ENCODE assay signal across 14 cellular contexts in genomic region chr10:470339-471003, GRCh38.
DNase-seq lines count a peak whose midpoint lies in the region; ATAC-seq and TF ChIP-seq lines count a peak whose summit lies in the region.
"Had no signal": no experiment of that assay in that cellular context is flagged by ENCODE, and none has a peak within 500 bp of the region (broad histone marks: within the 10 kb centered on the region; RNA-seq: fewer than 3 reads in every experiment).

No MANE protein-coding gene starts in this region.

- H2BK5ac ChIP-seq in mesenchymal stem cell (ENCODE audit: low read depth, low read length, poor library complexity, severe bottlenecking): no peak overlapping the region

- H4K8ac ChIP-seq in mesenchymal stem cell (ENCODE audit: low read length): no peak overlapping the region

- 95 to 99% methylated on average over 10 to 20 of the region's 20 CpGs for WGBS in endodermal cell (ENCODE audit: insufficient coverage in 1 of 2, insufficient read length in 1 of 2), 2 experiments
- WGBS in mesenchymal stem cell: 95% methylated on average over 16 of the region's 20 CpGs

- peak; percentile 50 for ATAC-seq in activated T-helper 17 cell treated with anti-CD3 and anti-CD28 coated beads, Interleukin-2, amount 50 U/mL, for 72 hours (replicated peaks)
- ATAC-seq in upper lobe of right lung (peak; percentile 19), GM19351 (IDR thresholded peaks at IDR 0.05; ENCODE audit: unreplicated experiment) (no peak)
- ATAC-seq: left ventricle myocardium superior had no signal

- H3K9ac ChIP-seq in endodermal cell (ENCODE audit: extremely low read depth, low read length, poor library complexity, severe bottlenecking) (no peak overlapping the region), mesenchymal stem cell (ENCODE audit: low read length) (no peak overlapping the region)
- H3K9ac ChIP-seq: KMS-11 had no signal

- no peak overlapping the region for H3K14ac ChIP-seq in mesenchymal stem cell (ENCODE audit: low read length in 2 of 2)

- TF ChIP-seq CTCF in endodermal cell (conservative IDR thresholded peaks at IDR 0.05) (no peak), upper lobe of right lung (IDR thresholded peaks at IDR 0.05) (no peak)

- peaks cover 14% of the 10 kb centered on the region for H3K4me1 Mint-ChIP-seq in activated T-helper 17 cell treated with anti-CD3 and anti-CD28 coated beads, Interleukin-2, amount 50 U/mL, for 72 hours
- H3K4me1 Mint-ChIP-seq in endodermal cell: peaks cover 9% of the 10 kb centered on the region
- H3K4me1 Mint-ChIP-seq: natural killer cell had no signal

- H2AFZ ChIP-seq in mesenchymal stem cell (ENCODE audit: low read depth, low read length): no peak overlapping the region

- H3K27me3 Mint-ChIP-seq in activated T-helper 17 cell treated with anti-CD3 and anti-CD28 coated beads, Interleukin-2, amount 50 U/mL, for 72 hours: no peaks in the 10 kb centered on the region
- no peaks in the 10 kb centered on the region for H3K27me3 Mint-ChIP-seq in endodermal cell (ENCODE audit: insufficient read depth)

- no peak overlapping the region for H3K4ac ChIP-seq in mesenchymal stem cell (ENCODE audit: low read depth in 1 of 2, low read length in 2 of 2)

- H3K36me3 ChIP-seq in endodermal cell (ENCODE audit: control insufficient read depth, insufficient read depth, low read length) (peaks cover 31% of the 10 kb centered on the region), upper lobe of right lung (peaks cover 18% of the 10 kb centered on the region), mesenchymal stem cell (ENCODE audit: control insufficient read depth in 1 of 2, insufficient read depth in 2 of 2, low read depth in 1 of 2, low read length in 2 of 2) (peaks cover 43 to 61% of the 10 kb centered on the region in 2 experiments)

- DNase-seq in activated gamma-delta T cell treated with Interleukin-2 at 50 U/mL for 16 hours: peak; percentile 38
- DNase-seq in activated gamma-delta T cell (lab: John Stamatoyannopoulos, UW): no peak
- DNase-seq in endodermal cell: peak; percentile 31
- DNase-seq in upper lobe of right lung: no peak
- no peak for DNase-seq in mesenchymal stem cell
- DNase-seq in NCI-H446 (lab: John Stamatoyannopoulos, UW): no peak
- DNase-seq: left ventricle myocardium superior, natural killer cell, NCI-H187, NCI-H774 had no signal

- H3K27me3 ChIP-seq in endodermal cell (ENCODE audit: control insufficient read depth, insufficient read depth, low read length, poor library complexity, severe bottlenecking): no peaks in the 10 kb centered on the region
- H3K27me3 ChIP-seq in upper lobe of right lung: no peaks in the 10 kb centered on the region
- no peaks in the 10 kb centered on the region for H3K27me3 ChIP-seq in mesenchymal stem cell (ENCODE audit: control insufficient read depth in 1 of 2, insufficient read depth in 1 of 2, low read length in 2 of 2)
- H3K27me3 ChIP-seq: sigmoid colon had no signal

- no peak overlapping the region for H2BK15ac ChIP-seq in mesenchymal stem cell (ENCODE audit: low read depth, poor library complexity, severe bottlenecking)

- H3K27ac ChIP-seq in endodermal cell (ENCODE audit: low read depth, low read length) (no peak overlapping the region), upper lobe of right lung (no peak overlapping the region), mesenchymal stem cell (ENCODE audit: low read length, poor library complexity, severe bottlenecking) (no peak overlapping the region)
- H3K27ac ChIP-seq: KMS-11, sigmoid colon had no signal

- H2BK12ac ChIP-seq in mesenchymal stem cell (ENCODE audit: low read length in 2 of 2): no peak overlapping the region

- peak overlapping the region; percentile 36 for H3K27ac Mint-ChIP-seq in activated T-helper 17 cell treated with anti-CD3 and anti-CD28 coated beads, Interleukin-2, amount 50 U/mL, for 72 hours
- H3K27ac Mint-ChIP-seq in endodermal cell: no peak overlapping the region
- H3K27ac Mint-ChIP-seq: natural killer cell had no signal

- H4K91ac ChIP-seq in mesenchymal stem cell (ENCODE audit: low read length): no peak overlapping the region

- intact Hi-C loops in upper lobe of right lung (cut with DNase I): no loop called here

- no peak overlapping the region for H3K4me2 ChIP-seq in mesenchymal stem cell (ENCODE audit: low read length, poor library complexity, severe bottlenecking)
- H3K4me2 ChIP-seq: KMS-11 had no signal

- H3K4me3 ChIP-seq in endodermal cell (ENCODE audit: low read length) (no peak overlapping the region), upper lobe of right lung (no peak overlapping the region), mesenchymal stem cell (ENCODE audit: insufficient read depth in 1 of 2, low read depth in 1 of 2, low read length in 2 of 2) (no peak overlapping the region)
- H3K4me3 ChIP-seq: sigmoid colon had no signal

- no peak overlapping the region for H3K18ac ChIP-seq in mesenchymal stem cell (ENCODE audit: low read depth in 1 of 2, low read length in 2 of 2)

- H3K79me1 ChIP-seq in mesenchymal stem cell (replicated peaks; ENCODE audit: low read length, poor library complexity, severe bottlenecking): peaks cover 32% of the 10 kb centered on the region

- H3K23ac ChIP-seq in mesenchymal stem cell (ENCODE audit: low read length in 2 of 2): no peak overlapping the region

- H3K4me3 Mint-ChIP-seq in activated T-helper 17 cell treated with anti-CD3 and anti-CD28 coated beads, Interleukin-2, amount 50 U/mL, for 72 hours: peak overlapping the region; percentile 44
- no peak overlapping the region for H3K4me3 Mint-ChIP-seq in endodermal cell
- H3K4me3 Mint-ChIP-seq: natural killer cell had no signal

- peaks cover 5% of the 10 kb centered on the region for H3K9me3 Mint-ChIP-seq in activated T-helper 17 cell treated with anti-CD3 and anti-CD28 coated beads, Interleukin-2, amount 50 U/mL, for 72 hours
- peaks cover 5% of the 10 kb centered on the region for H3K9me3 Mint-ChIP-seq in endodermal cell
- H3K9me3 Mint-ChIP-seq: natural killer cell had no signal

- H2BK120ac ChIP-seq in mesenchymal stem cell (ENCODE audit: low read depth, low read length): no peak overlapping the region

- H2AK5ac ChIP-seq in mesenchymal stem cell (ENCODE audit: low read length, severe bottlenecking): no peak overlapping the region

- H3K4me1 ChIP-seq in endodermal cell (ENCODE audit: control insufficient read depth, insufficient read depth, low read length): peaks cover 4% of the 10 kb centered on the region
- H3K4me1 ChIP-seq in upper lobe of right lung: no peaks in the 10 kb centered on the region
- no peaks in the 10 kb centered on the region for H3K4me1 ChIP-seq in mesenchymal stem cell (ENCODE audit: control insufficient read depth, insufficient read depth, low read depth, low read length)

- no peaks in the 10 kb centered on the region for H3K9me3 ChIP-seq in endodermal cell (ENCODE audit: control insufficient read depth, low read length)
- no peaks in the 10 kb centered on the region for H3K9me3 ChIP-seq in upper lobe of right lung
- no peaks in the 10 kb centered on the region for H3K9me3 ChIP-seq in mesenchymal stem cell (ENCODE audit: control insufficient read depth, low read length)
- H3K9me3 ChIP-seq: sigmoid colon had no signal

- H3K36me3 Mint-ChIP-seq in activated T-helper 17 cell treated with anti-CD3 and anti-CD28 coated beads, Interleukin-2, amount 50 U/mL, for 72 hours (ENCODE audit: low read depth): no peaks in the 10 kb centered on the region
- H3K36me3 Mint-ChIP-seq in endodermal cell (ENCODE audit: low read depth): peaks cover 37% of the 10 kb centered on the region
- H3K36me3 Mint-ChIP-seq: natural killer cell had no signal

Comparison
In these comparisons a context has a peak if more than half of its experiments do, and no peak if none do; other contexts are left out.
1. DNase-seq: peak in activated gamma-delta T cell treated with Interleukin-2 at 50 U/mL for 16 hours (single experiment) and endodermal cell (single experiment); none in activated gamma-delta T cell (single experiment), upper lobe of right lung (single experiment), mesenchymal stem cell (single experiment) and NCI-H446 (0 of 2).